ENCODE assay signal across 8 cellular contexts in genomic region chr20:5080384-5080877, GRCh38. TPM values are rescaled to one million over a fixed set of nuclear protein-coding genes. Genes with fewer than 3 reads are reported as not detected.
DNase-seq lines count a peak whose midpoint lies in the region; ATAC-seq lines count a peak whose summit lies in the region.

No MANE protein-coding gene starts in this region.

- H3K9me3 Mint-ChIP-seq in activated naive CD4-positive, alpha-beta T cell treated with anti-CD3 and anti-CD28 coated beads, Interleukin-2, amount 50 U/mL, for 72 hours: no peaks in the 10 kb centered on the region
- no peaks in the 10 kb centered on the region for H3K9me3 Mint-ChIP-seq in memory B cell

- peak in 1 of 2 donors; percentile 33 for ATAC-seq in activated naive CD4-positive, alpha-beta T cell treated with anti-CD3 and anti-CD28 coated beads, Interleukin-2, amount 50 U/mL, for 72 hours
- peak; percentile 59 for ATAC-seq in memory B cell (ENCODE audit: low read depth)
- no peak for ATAC-seq in GM21723 (IDR thresholded peaks at IDR 0.05; ENCODE audit: unreplicated experiment)

- H3K4me3 Mint-ChIP-seq in memory B cell: peak overlapping the region; percentile 68

- DNase-seq in GM04503 (ENCODE audit: low read depth) (peak; percentile 58), HT1080 (ENCODE audit: low read depth) (peak; percentile 33), memory B cell (ENCODE audit: low spot score in 2 of 2) (peak; percentile 16 to 42), LoVo (ENCODE audit: low spot score) (no peak), T1000 (lab: John Stamatoyannopoulos, UW) (no peak), NCI-H446 (lab: John Stamatoyannopoulos, UW) (no peak)
- DNase-seq in activated naive CD4-positive, alpha-beta T cell treated with anti-CD3 and anti-CD28 coated beads, Interleukin-2, amount 50 U/mL, for 72 hours (ENCODE audit: low spot score in 2 of 2): peak in 1 of 2 donors; percentile 49

- peaks cover 32% of the 10 kb centered on the region for H3K4me1 Mint-ChIP-seq in memory B cell

- H3K27me3 Mint-ChIP-seq in memory B cell: no peaks in the 10 kb centered on the region

- H3K36me3 Mint-ChIP-seq in activated naive CD4-positive, alpha-beta T cell treated with anti-CD3 and anti-CD28 coated beads, Interleukin-2, amount 50 U/mL, for 72 hours: peaks cover 5 to 9% of the 10 kb centered on the region in 2 donors
- no peaks in the 10 kb centered on the region for H3K36me3 Mint-ChIP-seq in memory B cell

- H3K27ac Mint-ChIP-seq in activated naive CD4-positive, alpha-beta T cell treated with anti-CD3 and anti-CD28 coated beads, Interleukin-2, amount 50 U/mL, for 72 hours: peak overlapping the region; percentile 82 to 91
- peak overlapping the region; percentile 85 for H3K27ac Mint-ChIP-seq in memory B cell

RNA-seq across cellular contexts. Expression of gene TMEM230, which starts 32.4 kb away (rescaled TPM):
- total RNA-seq in HT1080 (2014; rRNA removed; shearing (Covaris generic)): 141 and 212 TPM in 2 replicates
- polyA plus RNA-seq in HT1080 (2015; cell fraction: cytosol; rRNA removed): 242 and 274 TPM in 2 replicates
- 76.5 and 82.8 TPM in 2 replicates for polyA plus RNA-seq in HT1080 (2015; cell fraction: nucleus; rRNA removed)
- 10 to 100 TPM; 60.5 to 71.5 TPM for total RNA-seq in activated naive CD4-positive, alpha-beta T cell treated with anti-CD3 and anti-CD28 coated beads, Interleukin-2, amount 50 U/mL, for 72 hours

RNA-seq across cellular contexts. Expression of gene PCNA, which starts 39.3 kb away (rescaled TPM):
- total RNA-seq in HT1080 (2014; rRNA removed; shearing (Covaris generic)): 364 and 457 TPM in 2 replicates
- polyA plus RNA-seq in HT1080 (2015; cell fraction: cytosol; rRNA removed): 304 and 321 TPM in 2 replicates
- polyA plus RNA-seq in HT1080 (2015; cell fraction: nucleus; rRNA removed): 268 and 325 TPM in 2 replicates
- 100 to 1,000 TPM; 484 to 697 TPM for total RNA-seq in activated naive CD4-positive, alpha-beta T cell treated with anti-CD3 and anti-CD28 coated beads, Interleukin-2, amount 50 U/mL, for 72 hours

RNA-seq across cellular contexts. Expression of gene CDS2, which starts 46.4 kb away (rescaled TPM):
- 14.4 and 23.4 TPM in 2 replicates for total RNA-seq in HT1080 (2014; rRNA removed; shearing (Covaris generic))
- 20.8 and 28.3 TPM in 2 replicates for polyA plus RNA-seq in HT1080 (2015; cell fraction: cytosol; rRNA removed)
- polyA plus RNA-seq in HT1080 (2015; cell fraction: nucleus; rRNA removed): 20.4 and 24.5 TPM in 2 replicates
- total RNA-seq in activated naive CD4-positive, alpha-beta T cell treated with anti-CD3 and anti-CD28 coated beads, Interleukin-2, amount 50 U/mL, for 72 hours: 10 to 100 TPM; 40.3 to 40.8 TPM

Comparison
In these comparisons a context has a peak if more than half of its experiments do, and no peak if none do; other contexts are left out.
1. DNase-seq: peak in GM04503 (single experiment), HT1080 (single experiment) and memory B cell (2 of 2); none in LoVo (single experiment), T1000 (single experiment) and NCI-H446 (0 of 2).